Comparison of ENCODE assay signal across 8 cellular contexts in the genomic region with DNA sequence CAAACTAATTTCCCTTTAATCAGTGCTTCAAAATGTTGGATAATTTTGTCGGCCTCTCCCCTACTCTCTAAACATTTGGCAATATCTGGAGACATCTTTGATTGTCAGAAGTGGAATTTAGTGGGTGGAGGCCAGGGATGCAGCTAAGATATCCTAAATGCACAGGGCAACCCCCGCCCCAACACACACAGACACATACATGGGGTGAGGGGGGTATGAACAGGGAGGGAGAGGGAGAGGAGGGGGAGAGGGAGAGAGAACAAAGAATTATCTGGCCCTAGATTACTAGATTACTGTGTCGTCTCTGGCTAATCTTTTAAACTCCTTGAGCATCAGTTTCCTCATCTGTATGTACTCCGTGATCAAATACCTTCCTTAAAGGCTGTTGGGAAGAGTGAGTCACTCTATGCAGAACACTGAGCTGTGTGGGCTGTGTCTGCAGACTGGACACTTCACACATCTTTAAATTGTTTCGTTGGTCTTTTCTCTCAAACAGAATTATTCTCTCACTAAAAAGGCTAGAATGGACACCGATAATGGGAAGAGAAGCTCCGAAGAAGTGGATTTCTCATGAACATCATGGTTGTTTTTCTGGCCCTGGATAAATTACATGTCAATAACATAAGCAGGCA. TPM values are rescaled to one million over a fixed set of nuclear protein-coding genes. Genes with fewer than 3 reads are reported as not detected.
A peak's percentile ranks its signal among the peaks of the same experiment; 100 is the strongest.
DNase-seq lines count a peak whose midpoint lies in the region; ATAC-seq and TF ChIP-seq lines count a peak whose summit lies in the region.

No MANE protein-coding gene starts in this region.

- intact Hi-C loops in MCF 10A (cut with micrococcal nuclease), result loop anchor here (5.0 kb wide), 1 partner anchor 53 kb away; a partner anchor contains a TSS

- POLR2A ChIA-PET in MCF 10A (lab: Yijun Ruan, JAX), result interaction anchor here (0.7 to 1.6 kb wide), 6 partner anchors 22 to 83 kb away, joined by 3 to 6 read pairs (median 4); a partner anchor contains a TSS

- H3K4me2 ChIP-seq in KMS-11, result peak overlapping the region; percentile 85

- no peak overlapping the region for H3K9ac ChIP-seq in KMS-11

- no peaks in the 10 kb centered on the region for H3K27me3 ChIP-seq in ACC112 (ENCODE audit: insufficient read depth, low read length)
- H3K27me3 ChIP-seq in KMS-11 (ENCODE audit: insufficient read depth, low read depth), result no peaks in the 10 kb centered on the region

- no TSS peak for BruUV-seq in MCF 10A (replicated peaks; lab: Mats Ljungman, UMichigan)

- ATAC-seq in memory B cell (ENCODE audit: low read depth) (no peak), GM18511 (IDR thresholded peaks at IDR 0.05; ENCODE audit: unreplicated experiment) (no peak), GM18870 (IDR thresholded peaks at IDR 0.05; ENCODE audit: unreplicated experiment) (no peak), GM19455 (IDR thresholded peaks at IDR 0.05; ENCODE audit: unreplicated experiment) (no peak)

- no peak for TF ChIP-seq CTCF in KMS-11 (conservative IDR thresholded peaks at IDR 0.05; ENCODE audit: low read depth, low read length)
- no peak for TF ChIP-seq CTCF in MCF 10A (IDR thresholded peaks at IDR 0.05; ENCODE audit: unreplicated experiment)

- H3K36me3 ChIP-seq in ACC112 (ENCODE audit: insufficient read depth, low read length), result no peaks in the 10 kb centered on the region
- H3K36me3 ChIP-seq in KMS-11 (ENCODE audit: insufficient read depth), result no peaks in the 10 kb centered on the region

- H3K79me2 ChIP-seq in ACC112 (ENCODE audit: control insufficient read depth, insufficient read depth, low read length, unreplicated experiment), result peaks cover 79% of the 10 kb centered on the region
- peaks cover 58% of the 10 kb centered on the region for H3K79me2 ChIP-seq in KMS-11 (ENCODE audit: insufficient read depth, low read depth)

- H3K4me1 Mint-ChIP-seq in MCF 10A (ENCODE audit: insufficient read depth, unreplicated experiment) (peaks cover 34% of the 10 kb centered on the region), memory B cell (peaks cover 37% of the 10 kb centered on the region)

- peaks cover 24% of the 10 kb centered on the region for H3K4me1 ChIP-seq in ACC112 (ENCODE audit: control insufficient read depth, insufficient read depth, low read length, unreplicated experiment)
- H3K4me1 ChIP-seq in KMS-11 (ENCODE audit: low read depth, poor library complexity, severe bottlenecking), result peaks cover 42% of the 10 kb centered on the region

- H3K36me3 Mint-ChIP-seq in MCF 10A (ENCODE audit: insufficient read depth, unreplicated experiment) (peaks cover 8% of the 10 kb centered on the region), memory B cell (peaks cover 5% of the 10 kb centered on the region)

- DNase-seq in MCF 10A (ENCODE audit: unreplicated experiment), result peak; percentile 61
- DNase-seq in memory B cell (ENCODE audit: low spot score in 2 of 2), result no peak
- no peak for DNase-seq in SW 1271 (lab: John Stamatoyannopoulos, UW)

- H4K20me1 ChIP-seq in KMS-11 (ENCODE audit: insufficient read depth), result no peaks in the 10 kb centered on the region

- H3K27ac ChIP-seq in ACC112 (ENCODE audit: low read depth, low read length) (peak overlapping the region; percentile 90), KMS-11 (no peak overlapping the region; the same call in 1 of the 2 replicates)

- no peaks in the 10 kb centered on the region for H3K27me3 Mint-ChIP-seq in MCF 10A (ENCODE audit: insufficient read depth, unreplicated experiment)
- no peaks in the 10 kb centered on the region for H3K27me3 Mint-ChIP-seq in memory B cell

- H3K27ac Mint-ChIP-seq in MCF 10A (ENCODE audit: low read depth, unreplicated experiment) (peak overlapping the region; percentile 4), memory B cell (peak overlapping the region; percentile 95)

- H3K4me3 ChIP-seq in ACC112 (ENCODE audit: low read depth, low read length) (peak overlapping the region; percentile 91), KMS-11 (IDR thresholded peaks at IDR 0.05; ENCODE audit: insufficient read depth, low read depth, low read length) (no peak overlapping the region)

- H2AFZ ChIP-seq in ACC112 (ENCODE audit: low read length, unreplicated experiment) (no peak overlapping the region), KMS-11 (ENCODE audit: low read depth) (no peak overlapping the region)

- CTCF ChIA-PET in MCF 10A (lab: Yijun Ruan, JAX), result no interaction called here

- H3K9me3 Mint-ChIP-seq in MCF 10A (ENCODE audit: unreplicated experiment) (no peaks in the 10 kb centered on the region), memory B cell (no peaks in the 10 kb centered on the region)

- H3K4me3 Mint-ChIP-seq in MCF 10A (ENCODE audit: unreplicated experiment), result peak overlapping the region; percentile 86
- H3K4me3 Mint-ChIP-seq in memory B cell, result peak overlapping the region; percentile 7

RNA-seq across cellular contexts. Expression of a gene that starts 2.9 kb away (rescaled TPM):
- 34.7 and 34.8 TPM in 2 replicates for total RNA-seq in MCF 10A (2022)

RNA-seq across cellular contexts. Expression of a gene that starts 52.9 kb away (rescaled TPM):
- total RNA-seq in MCF 10A (2022), result 33.4 and 38.5 TPM in 2 replicates
